8 cellular contexts compared by ENCODE assay signal in genomic region chr14:100534528-100535286, GRCh38. TPM values are rescaled to one million over a fixed set of nuclear protein-coding genes. Genes with fewer than 3 reads are reported as not detected.
DNase-seq lines count a peak whose midpoint lies in the region; ATAC-seq, FAIRE-seq and TF ChIP-seq lines count a peak whose summit lies in the region.
"Had no signal": no experiment of that assay in that cellular context is flagged by ENCODE, and none has a peak within 500 bp of the region (broad histone marks: within the 10 kb centered on the region; RNA-seq: fewer than 3 reads in every experiment).

No MANE protein-coding gene starts in this region.

- TF ChIP-seq CTCF in glutamatergic neuron (IDR thresholded peaks at IDR 0.05; ENCODE audit: partially characterized antibody, unreplicated experiment), result no peak
- no peak for TF ChIP-seq CTCF in progenitor cell of endocrine pancreas (IDR thresholded peaks at IDR 0.05; ENCODE audit: unreplicated experiment)

- H3K4me3 Mint-ChIP-seq in glutamatergic neuron (ENCODE audit: unreplicated experiment) (peak overlapping the region; percentile 3), progenitor cell of endocrine pancreas (ENCODE audit: low read depth) (no peak overlapping the region)
- H3K4me3 Mint-ChIP-seq: stimulated activated naive CD8-positive, alpha-beta T cell treated with anti-CD3 and anti-CD28 coated beads, Interleukin-15, Interleukin-2, amounts not matched to agents 100 ng/mL and 50 ng/mL, for 24 hours had no signal

- no peak for FAIRE-seq in GM19239 (lab: Jason Lieb, UNC)

- H3K36me3 Mint-ChIP-seq in glutamatergic neuron (ENCODE audit: unreplicated experiment), result no peaks in the 10 kb centered on the region
- no peaks in the 10 kb centered on the region for H3K36me3 Mint-ChIP-seq in progenitor cell of endocrine pancreas (ENCODE audit: insufficient read depth)

- ATAC-seq in activated CD4-positive, CD25-positive, alpha-beta regulatory T cell treated with anti-CD3 and anti-CD28 coated beads, Interleukin-2, amount 50 U/mL, for 24 hours, result no peak
- no peak for ATAC-seq in GM21529 (IDR thresholded peaks at IDR 0.05; ENCODE audit: unreplicated experiment)

- H3K27me3 Mint-ChIP-seq in glutamatergic neuron (ENCODE audit: unreplicated experiment), result peaks cover 6% of the 10 kb centered on the region
- no peaks in the 10 kb centered on the region for H3K27me3 Mint-ChIP-seq in progenitor cell of endocrine pancreas
- H3K27me3 Mint-ChIP-seq: stimulated activated naive CD8-positive, alpha-beta T cell treated with anti-CD3 and anti-CD28 coated beads, Interleukin-15, Interleukin-2, amounts not matched to agents 100 ng/mL and 50 ng/mL, for 24 hours had no signal

- DNase-seq in GM19239 (ENCODE audit: insufficient read length, low spot score) (peak; percentile 1), NOMO-1 (lab: John Stamatoyannopoulos, UW; ENCODE audit: unreplicated experiment in 2 of 2) (peak; percentile 37 to 38), glutamatergic neuron (peak; percentile 13), progenitor cell of endocrine pancreas (ENCODE audit: low spot score, unreplicated experiment) (no peak), hippocampal formation (lab: John Stamatoyannopoulos, UW) (no peak)

- H3K27ac Mint-ChIP-seq in glutamatergic neuron (ENCODE audit: unreplicated experiment) (no peak overlapping the region), progenitor cell of endocrine pancreas (peak overlapping the region; percentile 22)
- H3K27ac Mint-ChIP-seq: stimulated activated naive CD8-positive, alpha-beta T cell treated with anti-CD3 and anti-CD28 coated beads, Interleukin-15, Interleukin-2, amounts not matched to agents 100 ng/mL and 50 ng/mL, for 24 hours had no signal

- H3K9me3 Mint-ChIP-seq in glutamatergic neuron (ENCODE audit: unreplicated experiment), result peaks cover 4% of the 10 kb centered on the region
- no peaks in the 10 kb centered on the region for H3K9me3 Mint-ChIP-seq in progenitor cell of endocrine pancreas (ENCODE audit: low read depth)
- H3K9me3 Mint-ChIP-seq: stimulated activated naive CD8-positive, alpha-beta T cell treated with anti-CD3 and anti-CD28 coated beads, Interleukin-15, Interleukin-2, amounts not matched to agents 100 ng/mL and 50 ng/mL, for 24 hours had no signal

- H3K4me1 Mint-ChIP-seq in glutamatergic neuron (ENCODE audit: low read depth, unreplicated experiment) (peaks cover 3% of the 10 kb centered on the region), progenitor cell of endocrine pancreas (ENCODE audit: low read depth) (peaks cover 3% of the 10 kb centered on the region)

RNA-seq across cellular contexts. Expression of gene BEGAIN, which starts 52.5 kb away (rescaled TPM):
- total RNA-seq in glutamatergic neuron (ENCODE audit: unreplicated experiment), result 7.0 TPM
- total RNA-seq in progenitor cell of endocrine pancreas, result 0.58 and 0.65 TPM in 2 replicates

Comparison
In these comparisons a context has a peak if more than half of its experiments do, and no peak if none do; other contexts are left out.
1. DNase-seq: peak in GM19239 (single experiment), NOMO-1 (2 of 2) and glutamatergic neuron (single experiment); none in progenitor cell of endocrine pancreas (single experiment) and hippocampal formation (0 of 2).